In genomic region chr1:198678301-198678836, GRCh38 we compare ENCODE assay signal across 11 cellular contexts. TPM values are rescaled to one million over a fixed set of nuclear protein-coding genes. Genes with fewer than 3 reads are reported as not detected.
DNase-seq lines count a peak whose midpoint lies in the region; ATAC-seq and TF ChIP-seq lines count a peak whose summit lies in the region.
"Had no signal": no experiment of that assay in that cellular context is flagged by ENCODE, and none has a peak within 500 bp of the region (broad histone marks: within the 10 kb centered on the region; RNA-seq: fewer than 3 reads in every experiment).

No MANE protein-coding gene starts in this region.

- 73 to 78% (median 77%) methylated on average over 8 of the region's 8 CpGs for WGBS in ovary, 3 donors

- no peaks in the 10 kb centered on the region for H3K27me3 Mint-ChIP-seq in CD4-positive, alpha-beta T cell

- H3K36me3 ChIP-seq in muscle layer of duodenum (ENCODE audit: control insufficient read depth in 1 of 2, insufficient read depth in 2 of 2, low read length in 2 of 2): no peaks in the 10 kb centered on the region
- H3K36me3 ChIP-seq in ovary: no peaks in the 10 kb centered on the region

- peak; percentile 56 for ATAC-seq in CD4-positive, alpha-beta T cell (ENCODE audit: poor library complexity)

- H3K4me3 ChIP-seq in muscle layer of duodenum (ENCODE audit: low read depth in 1 of 2, low read length in 2 of 2) (no peak overlapping the region), ovary (no peak overlapping the region)

- no peak for TF ChIP-seq EP300 in ovary (IDR thresholded peaks at IDR 0.05)

- peaks cover 87% of the 10 kb centered on the region for H3K4me1 Mint-ChIP-seq in CD4-positive, alpha-beta T cell (ENCODE audit: low read depth)

- intact Hi-C loops in CD4-positive, alpha-beta T cell (cut with DNase I, micrococcal nuclease): loop anchor here (1.0 to 5.0 kb wide), 2 partner anchors 9 to 51 kb away; no protein-coding TSS in a partner anchor
- intact Hi-C loops in ovary (cut with DNase I): no loop called here

- POLR2A ChIA-PET in CD4-positive, alpha-beta T cell (lab: Charles Lee): interaction anchor here (1.0 to 20.3 kb wide), 10 partner anchors 9 to 158 kb away, joined by 3 to 317 read pairs (median 22); partner anchors contain the start of gene PTPRC

- H3K4me3 Mint-ChIP-seq in CD4-positive, alpha-beta T cell: peak overlapping the region; percentile 81

- peaks cover 71% of the 10 kb centered on the region for H3K36me3 Mint-ChIP-seq in CD4-positive, alpha-beta T cell (ENCODE audit: low read depth)

- H3K9me3 Mint-ChIP-seq in CD4-positive, alpha-beta T cell: no peaks in the 10 kb centered on the region

- no peaks in the 10 kb centered on the region for H3K9me3 ChIP-seq in CD4-positive, alpha-beta T cell (ENCODE audit: control insufficient read depth, low read length)
- H3K9me3 ChIP-seq in muscle layer of duodenum (ENCODE audit: control insufficient read depth in 1 of 2, low read length in 2 of 2) (no peaks in the 10 kb centered on the region), ovary (no peaks in the 10 kb centered on the region)

- peak in 9 of 10 experiments; percentile 35 to 76 (median 54) for DNase-seq in CD4-positive, alpha-beta T cell
- DNase-seq in NCI-H128 (lab: John Stamatoyannopoulos, UW; ENCODE audit: unreplicated experiment) (peak; percentile 66), activated T-helper 1 cell treated with Interleukin-2 at 50 U/mL for 16 hours (ENCODE audit: low read depth) (peak; percentile 17), DMS79 (lab: John Stamatoyannopoulos, UW) (no peak), ovary (no peak), iPS-NIHi7 (ENCODE audit: extremely low spot score) (no peak), SIG-M5 treated with dmso at 0.1 percent for 504 hours (lab: John Stamatoyannopoulos, UW; ENCODE audit: unreplicated experiment) (no peak)
- DNase-seq: amniotic stem cell, C1 segment of cervical spinal cord had no signal

- no peaks in the 10 kb centered on the region for H3K27me3 ChIP-seq in CD4-positive, alpha-beta T cell (ENCODE audit: control insufficient read depth, insufficient read depth, low read length)
- H3K27me3 ChIP-seq in muscle layer of duodenum (ENCODE audit: low read depth, low read length) (no peaks in the 10 kb centered on the region), ovary (no peaks in the 10 kb centered on the region)

- CTCF ChIA-PET in CD4-positive, alpha-beta T cell (lab: Charles Lee): interaction anchor here (1.1 to 2.3 kb wide), 5 partner anchors 13 to 58 kb away, joined by 4 to 5 read pairs (median 4); no protein-coding TSS in a partner anchor

- TF ChIP-seq CTCF in CD4-positive, alpha-beta T cell (IDR thresholded peaks at IDR 0.05): no peak
- TF ChIP-seq CTCF in ovary (IDR thresholded peaks at IDR 0.05): no peak

- no peak for TF ChIP-seq POLR2A in ovary (IDR thresholded peaks at IDR 0.05)

- H3K27ac ChIP-seq in CD4-positive, alpha-beta T cell (ENCODE audit: low read depth, low read length): peak overlapping the region; percentile 89
- peak overlapping the region; percentile 19 for H3K27ac ChIP-seq in muscle layer of duodenum (ENCODE audit: low read length)
- H3K27ac ChIP-seq in ovary: no peak overlapping the region

- H3K4me1 ChIP-seq in muscle layer of duodenum (ENCODE audit: control insufficient read depth in 1 of 2, insufficient read depth in 2 of 2, low read length in 2 of 2) (no peaks in the 10 kb centered on the region), ovary (ENCODE audit: insufficient read depth) (no peaks in the 10 kb centered on the region)

- H3K27ac Mint-ChIP-seq in CD4-positive, alpha-beta T cell: peak overlapping the region; percentile 100

RNA-seq across cellular contexts. Expression of gene PTPRC, which starts 39.5 kb away (rescaled TPM):
- 100 to 1,000 TPM; 661 to 698 TPM for total RNA-seq in CD4-positive, alpha-beta T cell
- 10 to 100 TPM in 1 of 7 donors, 1 to 10 TPM in 6; 4.5 to 17.5 (median 6.9) TPM for total RNA-seq in ovary
- 10 to 100 TPM in 1 of 2 donors, 1 to 10 TPM in 1; 1.9 to 16.4 TPM for polyA plus RNA-seq in ovary
- total RNA-seq: endothelial cell of umbilical vein had no signal
- polyA plus RNA-seq: endothelial cell of umbilical vein had no signal

Comparison
In these comparisons a context has a peak if more than half of its experiments do, and no peak if none do; other contexts are left out.
1. DNase-seq: peak in CD4-positive, alpha-beta T cell (9 of 10), NCI-H128 (single experiment) and activated T-helper 1 cell treated with Interleukin-2 at 50 U/mL for 16 hours (single experiment); none in DMS79 (single experiment), ovary (0 of 5), iPS-NIHi7 (single experiment) and SIG-M5 treated with dmso at 0.1 percent for 504 hours (single experiment).
2. H3K27ac ChIP-seq: peak in CD4-positive, alpha-beta T cell (single experiment) and muscle layer of duodenum (single experiment); none in ovary (0 of 2).
3. RNA of gene PTPRC, which starts 39.5 kb away (total RNA-seq): 661 to 698 TPM in CD4-positive, alpha-beta T cell; 4.5 to 17.5 TPM in ovary; every median in the first group is over 10 times any median in the second.
4. intact Hi-C loops: an anchor here in CD4-positive, alpha-beta T cell (1.0 to 5.0 kb wide); none called in ovary.